8 cellular contexts compared by ENCODE assay signal in genomic region chr17:40095944-40096791, GRCh38.
DNase-seq lines count a peak whose midpoint lies in the region; ATAC-seq and TF ChIP-seq lines count a peak whose summit lies in the region.

No MANE protein-coding gene starts in this region.

- H3K27me3 ChIP-seq in duodenal mucosa (ENCODE audit: control insufficient read depth in 1 of 2, insufficient read depth in 2 of 2, low read length in 2 of 2): no peaks in the 10 kb centered on the region

- H3K9me3 ChIP-seq in duodenal mucosa (ENCODE audit: control insufficient read depth in 1 of 2, low read length in 2 of 2): no peaks in the 10 kb centered on the region

- H3K4me1 ChIP-seq in duodenal mucosa (ENCODE audit: control insufficient read depth in 1 of 2, insufficient read depth in 2 of 2, low read length in 2 of 2): peaks cover 44 to 54% of the 10 kb centered on the region in 2 donors

- H3K27ac ChIP-seq in duodenal mucosa (ENCODE audit: low read depth, low read length): peak overlapping the region; percentile 74

- peak; percentile 62 for DNase-seq in activated CD4-positive, alpha-beta T cell treated with anti-CD3 and anti-CD28 coated beads for 1 hour
- peak; percentile 73 to 76 (median 75) for DNase-seq in stimulated activated CD4-positive, alpha-beta T cell treated with anti-CD3 and anti-CD28 coated beads, Interleukin-12 subunit alpha, Interleukin-12 subunit beta, amount 100 ng/mL, for 48 hours (ENCODE audit: low read depth in 2 of 3, low spot score in 1 of 3)
- DNase-seq in RKO (ENCODE audit: low spot score): no peak
- no peak for DNase-seq in DMS 273 treated with DMSO at 0.1 percent for 48 hours (lab: John Stamatoyannopoulos, UW)
- no peak for DNase-seq in NCI-H526 (lab: John Stamatoyannopoulos, UW)

- peak overlapping the region in 1 of 2 donors; percentile 45 for H3K4me3 ChIP-seq in duodenal mucosa (ENCODE audit: low read depth in 1 of 2, low read length in 2 of 2)

- ATAC-seq in HG02885 (IDR thresholded peaks at IDR 0.05; ENCODE audit: poor library complexity, unreplicated experiment): peak; percentile 32

- H3K36me3 ChIP-seq in duodenal mucosa (ENCODE audit: control insufficient read depth in 1 of 2, insufficient read depth in 2 of 2, low read length in 2 of 2): peaks cover 21 to 46% of the 10 kb centered on the region in 2 donors

- peak; percentile 30 for TF ChIP-seq POLR2A in GM18526 (IDR thresholded peaks at IDR 0.05; ENCODE audit: extremely low read depth, insufficient read length)

- peak overlapping the region; percentile 39 to 41 for H3K9ac ChIP-seq in duodenal mucosa (ENCODE audit: low read depth in 1 of 2, low read length in 2 of 2)

Comparison
In these comparisons a context has a peak if more than half of its experiments do, and no peak if none do; other contexts are left out.
1. DNase-seq: peak in activated CD4-positive, alpha-beta T cell treated with anti-CD3 and anti-CD28 coated beads for 1 hour (single experiment) and stimulated activated CD4-positive, alpha-beta T cell treated with anti-CD3 and anti-CD28 coated beads, Interleukin-12 subunit alpha, Interleukin-12 subunit beta, amount 100 ng/mL, for 48 hours (3 of 3); none in RKO (single experiment), DMS 273 treated with DMSO at 0.1 percent for 48 hours (single experiment) and NCI-H526 (0 of 2).